In genomic region chr17:73272906-73273218, GRCh38 we compare ENCODE assay signal across 1 cellular context.
A peak's percentile ranks its signal among the peaks of the same experiment; 100 is the strongest.
TF ChIP-seq lines count a peak whose summit lies in the region.

No MANE protein-coding gene starts in this region.

TF ChIP-seq in HepG2, 621 proteins besides CTCF, POLR2A, EP300 and RAD21 (continued from another document):
- TF ChIP-seq, protein P1, sequence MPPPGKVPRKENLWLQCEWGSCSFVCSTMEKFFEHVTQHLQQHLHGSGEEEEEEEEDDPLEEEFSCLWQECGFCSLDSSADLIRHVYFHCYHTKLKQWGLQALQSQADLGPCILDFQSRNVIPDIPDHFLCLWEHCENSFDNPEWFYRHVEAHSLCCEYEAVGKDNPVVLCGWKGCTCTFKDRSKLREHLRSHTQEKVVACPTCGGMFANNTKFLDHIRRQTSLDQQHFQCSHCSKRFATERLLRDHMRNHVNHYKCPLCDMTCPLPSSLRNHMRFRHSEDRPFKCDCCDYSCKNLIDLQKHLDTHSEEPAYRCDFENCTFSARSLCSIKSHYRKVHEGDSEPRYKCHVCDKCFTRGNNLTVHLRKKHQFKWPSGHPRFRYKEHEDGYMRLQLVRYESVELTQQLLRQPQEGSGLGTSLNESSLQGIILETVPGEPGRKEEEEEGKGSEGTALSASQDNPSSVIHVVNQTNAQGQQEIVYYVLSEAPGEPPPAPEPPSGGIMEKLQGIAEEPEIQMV (CRISPR knock-in tag; IDR thresholded peaks at IDR 0.05; ENCODE audit: low read depth) = peak; percentile 58; the same call in 1 of the 2 replicates
- TF ChIP-seq RBM39 (IDR thresholded peaks at IDR 0.05; ENCODE audit: low read depth, low read length, poor library complexity, severe bottlenecking) (no peak), NR2C2 (CRISPR knock-in tag; IDR thresholded peaks at IDR 0.05; ENCODE audit: borderline replicate concordance) (peak; percentile 80; the same call in 1 of the 2 replicates), SCMH1 (CRISPR knock-in tag; IDR thresholded peaks at IDR 0.05; ENCODE audit: borderline replicate concordance) (no peak), KAT2B (IDR thresholded peaks at IDR 0.05; ENCODE audit: borderline replicate concordance, low read depth, low read length) (no peak), NONO (IDR thresholded peaks at IDR 0.05) (no peak), NONO (CRISPR knock-in tag; conservative IDR thresholded peaks at IDR 0.05) (peak; percentile 72; the same call in 1 of the 2 replicates), ZNF737 (CRISPR knock-in tag; IDR thresholded peaks at IDR 0.05; ENCODE audit: borderline replicate concordance) (no peak), MED1 (CRISPR knock-in tag; IDR thresholded peaks at IDR 0.05) (peak; percentile 88), PATZ1 (CRISPR knock-in tag; IDR thresholded peaks at IDR 0.05) (peak; percentile 100), ZNF577 (CRISPR knock-in tag; IDR thresholded peaks at IDR 0.05; ENCODE audit: borderline replicate concordance, low read depth) (no peak), ZNF616 (CRISPR knock-in tag; IDR thresholded peaks at IDR 0.05; ENCODE audit: low read depth) (no peak), ZNF446 (CRISPR knock-in tag; IDR thresholded peaks at IDR 0.05) (no peak), ZFP37 (CRISPR knock-in tag; IDR thresholded peaks at IDR 0.05; ENCODE audit: borderline replicate concordance) (no peak), RBM22 (optimal IDR thresholded peaks at IDR 0.05; ENCODE audit: low read length) (no peak), ZMYM4 (CRISPR knock-in tag; IDR thresholded peaks at IDR 0.05) (peak; percentile 83), ZSCAN20 (CRISPR knock-in tag; IDR thresholded peaks at IDR 0.05; ENCODE audit: borderline replicate concordance) (peak; percentile 57; the same call in 1 of the 2 replicates), MATR3 (CRISPR knock-in tag; IDR thresholded peaks at IDR 0.05) (no peak), MLX (CRISPR knock-in tag; IDR thresholded peaks at IDR 0.05) (peak; percentile 76), MTA1 (CRISPR knock-in tag; IDR thresholded peaks at IDR 0.05; ENCODE audit: borderline replicate concordance) (peak; percentile 97), ZNF256 (CRISPR knock-in tag; conservative IDR thresholded peaks at IDR 0.05) (no peak), ZNF317 (CRISPR knock-in tag; IDR thresholded peaks at IDR 0.05) (0 out of 2 replicates have a peak, but pooled peaks have one; percentile 0), FOXM1 (CRISPR knock-in tag; IDR thresholded peaks at IDR 0.05) (no peak), ZSCAN25 (CRISPR knock-in tag; IDR thresholded peaks at IDR 0.05) (no peak), HNRNPL (IDR thresholded peaks at IDR 0.05; ENCODE audit: low read depth, low read length) (peak; percentile 99), MED13 (CRISPR knock-in tag; IDR thresholded peaks at IDR 0.05) (peak; percentile 91), ZNF7 (CRISPR knock-in tag; IDR thresholded peaks at IDR 0.05) (no peak)
- TF ChIP-seq, protein P2, sequence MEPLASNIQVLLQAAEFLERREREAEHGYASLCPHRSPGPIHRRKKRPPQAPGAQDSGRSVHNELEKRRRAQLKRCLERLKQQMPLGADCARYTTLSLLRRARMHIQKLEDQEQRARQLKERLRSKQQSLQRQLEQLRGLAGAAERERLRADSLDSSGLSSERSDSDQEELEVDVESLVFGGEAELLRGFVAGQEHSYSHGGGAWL (CRISPR knock-in tag; IDR thresholded peaks at IDR 0.05) = no peak
- TF ChIP-seq, protein P3, sequence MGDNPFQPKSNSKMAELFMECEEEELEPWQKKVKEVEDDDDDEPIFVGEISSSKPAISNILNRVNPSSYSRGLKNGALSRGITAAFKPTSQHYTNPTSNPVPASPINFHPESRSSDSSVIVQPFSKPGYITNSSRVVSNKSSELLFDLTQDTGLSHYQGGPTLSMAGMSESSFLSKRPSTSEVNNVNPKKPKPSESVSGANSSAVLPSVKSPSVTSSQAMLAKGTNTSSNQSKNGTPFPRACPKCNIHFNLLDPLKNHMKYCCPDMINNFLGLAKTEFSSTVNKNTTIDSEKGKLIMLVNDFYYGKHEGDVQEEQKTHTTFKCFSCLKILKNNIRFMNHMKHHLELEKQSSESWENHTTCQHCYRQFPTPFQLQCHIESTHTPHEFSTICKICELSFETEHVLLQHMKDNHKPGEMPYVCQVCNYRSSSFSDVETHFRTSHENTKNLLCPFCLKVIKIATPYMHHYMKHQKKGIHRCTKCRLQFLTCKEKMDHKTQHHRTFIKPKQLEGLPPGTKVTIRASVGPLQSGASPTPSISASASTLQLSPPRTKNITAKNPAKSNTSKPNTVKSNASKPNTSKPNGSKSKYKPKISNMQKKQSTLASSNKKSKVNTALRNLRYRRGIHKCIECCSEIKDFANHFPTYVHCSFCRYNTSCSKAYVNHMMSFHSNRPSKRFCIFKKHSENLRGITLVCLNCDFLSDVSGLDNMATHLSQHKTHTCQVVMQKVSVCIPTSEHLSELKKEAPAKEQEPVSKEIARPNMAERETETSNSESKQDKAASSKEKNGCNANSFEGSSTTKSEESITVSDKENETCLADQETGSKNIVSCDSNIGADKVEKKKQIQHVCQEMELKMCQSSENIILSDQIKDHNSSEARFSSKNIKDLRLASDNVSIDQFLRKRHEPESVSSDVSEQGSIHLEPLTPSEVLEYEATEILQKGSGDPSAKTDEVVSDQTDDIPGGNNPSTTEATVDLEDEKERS (CRISPR knock-in tag; IDR thresholded peaks at IDR 0.05) = no peak
- TF ChIP-seq, protein P4, sequence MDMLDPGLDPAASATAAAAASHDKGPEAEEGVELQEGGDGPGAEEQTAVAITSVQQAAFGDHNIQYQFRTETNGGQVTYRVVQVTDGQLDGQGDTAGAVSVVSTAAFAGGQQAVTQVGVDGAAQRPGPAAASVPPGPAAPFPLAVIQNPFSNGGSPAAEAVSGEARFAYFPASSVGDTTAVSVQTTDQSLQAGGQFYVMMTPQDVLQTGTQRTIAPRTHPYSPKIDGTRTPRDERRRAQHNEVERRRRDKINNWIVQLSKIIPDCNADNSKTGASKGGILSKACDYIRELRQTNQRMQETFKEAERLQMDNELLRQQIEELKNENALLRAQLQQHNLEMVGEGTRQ (IDR thresholded peaks at IDR 0.05; ENCODE audit: low read depth, low read length) = no peak
- TF ChIP-seq, protein P4 (CRISPR knock-in tag; IDR thresholded peaks at IDR 0.05; ENCODE audit: borderline replicate concordance) = no peak; the same call in 1 of the 2 replicates
- TF ChIP-seq, protein P5, sequence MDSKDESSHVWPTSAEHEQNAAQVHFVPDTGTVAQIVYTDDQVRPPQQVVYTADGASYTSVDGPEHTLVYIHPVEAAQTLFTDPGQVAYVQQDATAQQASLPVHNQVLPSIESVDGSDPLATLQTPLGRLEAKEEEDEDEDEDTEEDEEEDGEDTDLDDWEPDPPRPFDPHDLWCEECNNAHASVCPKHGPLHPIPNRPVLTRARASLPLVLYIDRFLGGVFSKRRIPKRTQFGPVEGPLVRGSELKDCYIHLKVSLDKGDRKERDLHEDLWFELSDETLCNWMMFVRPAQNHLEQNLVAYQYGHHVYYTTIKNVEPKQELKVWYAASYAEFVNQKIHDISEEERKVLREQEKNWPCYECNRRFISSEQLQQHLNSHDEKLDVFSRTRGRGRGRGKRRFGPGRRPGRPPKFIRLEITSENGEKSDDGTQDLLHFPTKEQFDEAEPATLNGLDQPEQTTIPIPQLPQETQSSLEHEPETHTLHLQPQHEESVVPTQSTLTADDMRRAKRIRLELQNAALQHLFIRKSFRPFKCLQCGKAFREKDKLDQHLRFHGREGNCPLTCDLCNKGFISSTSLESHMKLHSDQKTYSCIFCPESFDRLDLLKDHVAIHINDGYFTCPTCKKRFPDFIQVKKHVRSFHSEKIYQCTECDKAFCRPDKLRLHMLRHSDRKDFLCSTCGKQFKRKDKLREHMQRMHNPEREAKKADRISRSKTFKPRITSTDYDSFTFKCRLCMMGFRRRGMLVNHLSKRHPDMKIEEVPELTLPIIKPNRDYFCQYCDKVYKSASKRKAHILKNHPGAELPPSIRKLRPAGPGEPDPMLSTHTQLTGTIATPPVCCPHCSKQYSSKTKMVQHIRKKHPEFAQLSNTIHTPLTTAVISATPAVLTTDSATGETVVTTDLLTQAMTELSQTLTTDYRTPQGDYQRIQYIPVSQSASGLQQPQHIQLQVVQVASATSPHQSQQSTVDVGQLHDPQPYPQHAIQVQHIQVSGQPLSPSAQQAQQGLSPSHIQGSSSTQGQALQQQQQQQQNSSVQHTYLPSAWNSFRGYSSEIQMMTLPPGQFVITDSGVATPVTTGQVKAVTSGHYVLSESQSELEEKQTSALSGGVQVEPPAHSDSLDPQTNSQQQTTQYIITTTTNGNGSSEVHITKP (CRISPR knock-in tag; IDR thresholded peaks at IDR 0.05; ENCODE audit: low read depth) = peak; percentile 77; the same call in 1 of the 2 replicates
- TF ChIP-seq, protein P6, sequence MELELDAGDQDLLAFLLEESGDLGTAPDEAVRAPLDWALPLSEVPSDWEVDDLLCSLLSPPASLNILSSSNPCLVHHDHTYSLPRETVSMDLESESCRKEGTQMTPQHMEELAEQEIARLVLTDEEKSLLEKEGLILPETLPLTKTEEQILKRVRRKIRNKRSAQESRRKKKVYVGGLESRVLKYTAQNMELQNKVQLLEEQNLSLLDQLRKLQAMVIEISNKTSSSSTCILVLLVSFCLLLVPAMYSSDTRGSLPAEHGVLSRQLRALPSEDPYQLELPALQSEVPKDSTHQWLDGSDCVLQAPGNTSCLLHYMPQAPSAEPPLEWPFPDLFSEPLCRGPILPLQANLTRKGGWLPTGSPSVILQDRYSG (CRISPR knock-in tag; IDR thresholded peaks at IDR 0.05) = no peak
- TF ChIP-seq, protein P7, sequence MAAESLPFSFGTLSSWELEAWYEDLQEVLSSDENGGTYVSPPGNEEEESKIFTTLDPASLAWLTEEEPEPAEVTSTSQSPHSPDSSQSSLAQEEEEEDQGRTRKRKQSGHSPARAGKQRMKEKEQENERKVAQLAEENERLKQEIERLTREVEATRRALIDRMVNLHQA (CRISPR knock-in tag; IDR thresholded peaks at IDR 0.05) = no peak; the same call in 1 of the 2 replicates
TF ChIP-seq in HepG2: peak in this region for 231.
